20 cellular contexts compared by ENCODE assay signal in genomic region chr3:195761031-195761430, GRCh38. TPM values are rescaled to one million over a fixed set of nuclear protein-coding genes. Genes with fewer than 3 reads are reported as not detected.
A peak's percentile ranks its signal among the peaks of the same experiment; 100 is the strongest.
DNase-seq lines count a peak whose midpoint lies in the region; ATAC-seq, FAIRE-seq and TF ChIP-seq lines count a peak whose summit lies in the region.
"Had no signal": no experiment of that assay in that cellular context is flagged by ENCODE, and none has a peak within 500 bp of the region (broad histone marks: within the 10 kb centered on the region; RNA-seq: fewer than 3 reads in every experiment).

No MANE protein-coding gene starts in this region.

- no peaks in the 10 kb centered on the region for H3K9me3 ChIP-seq in gastroesophageal sphincter
- no peaks in the 10 kb centered on the region for H3K9me3 ChIP-seq in spleen
- H3K9me3 ChIP-seq: SK-N-SH had no signal

- CTCF ChIA-PET in activated CD4-positive, alpha-beta T cell treated with anti-CD3 and anti-CD28 coated beads, Interleukin-2, amount 10 ng/mL, durations not matched to agents 7 days and 5 days (lab: Charles Lee), result interaction anchor here (1.2 kb wide), 1 partner anchor 90 kb away, joined by 6 read pairs; no protein-coding TSS in a partner anchor

- POLR2A ChIA-PET in activated naive CD8-positive, alpha-beta T cell treated with anti-CD3 and anti-CD28 coated beads, Interleukin-2, amount 10 ng/mL, durations not matched to agents 7 days and 5 days (lab: Charles Lee), result no interaction called here
- POLR2A ChIA-PET in activated CD4-positive, alpha-beta T cell treated with anti-CD3 and anti-CD28 coated beads, Interleukin-2, amount 10 ng/mL, durations not matched to agents 7 days and 5 days (lab: Charles Lee), result no interaction called here

- H3K27ac Mint-ChIP-seq in activated naive CD8-positive, alpha-beta T cell treated with anti-CD3 and anti-CD28 coated beads, Interleukin-2, amount 10 ng/mL, durations not matched to agents 7 days and 5 days, result no peak overlapping the region
- no peak overlapping the region for H3K27ac Mint-ChIP-seq in activated naive CD8-positive, alpha-beta T cell treated with anti-CD3 and anti-CD28 coated beads for 36 hours
- H3K27ac Mint-ChIP-seq in activated CD4-positive, alpha-beta T cell treated with anti-CD3 and anti-CD28 coated beads, Interleukin-2, amount 10 ng/mL, durations not matched to agents 7 days and 5 days, result no peak overlapping the region
- H3K27ac Mint-ChIP-seq: CD14-positive monocyte had no signal

- TF ChIP-seq CTCF in D721Med (IDR thresholded peaks at IDR 0.05; ENCODE audit: insufficient read depth, missing control alignments) (no peak), gastroesophageal sphincter (IDR thresholded peaks at IDR 0.05) (no peak), spleen (IDR thresholded peaks at IDR 0.05 in 8 of 11, conservative IDR thresholded peaks at IDR 0.05 in 3 of 11) (no peak)

- peaks cover 29% of the 10 kb centered on the region for H3K27me3 Mint-ChIP-seq in activated naive CD8-positive, alpha-beta T cell treated with anti-CD3 and anti-CD28 coated beads, Interleukin-2, amount 10 ng/mL, durations not matched to agents 7 days and 5 days
- H3K27me3 Mint-ChIP-seq in activated naive CD8-positive, alpha-beta T cell treated with anti-CD3 and anti-CD28 coated beads for 36 hours, result peaks cover 62% of the 10 kb centered on the region
- peaks cover 39% of the 10 kb centered on the region for H3K27me3 Mint-ChIP-seq in activated CD4-positive, alpha-beta T cell treated with anti-CD3 and anti-CD28 coated beads, Interleukin-2, amount 10 ng/mL, durations not matched to agents 7 days and 5 days

- no peaks in the 10 kb centered on the region for H3K36me3 Mint-ChIP-seq in activated naive CD8-positive, alpha-beta T cell treated with anti-CD3 and anti-CD28 coated beads, Interleukin-2, amount 10 ng/mL, durations not matched to agents 7 days and 5 days
- no peaks in the 10 kb centered on the region for H3K36me3 Mint-ChIP-seq in activated naive CD8-positive, alpha-beta T cell treated with anti-CD3 and anti-CD28 coated beads for 36 hours
- no peaks in the 10 kb centered on the region for H3K36me3 Mint-ChIP-seq in activated CD4-positive, alpha-beta T cell treated with anti-CD3 and anti-CD28 coated beads, Interleukin-2, amount 10 ng/mL, durations not matched to agents 7 days and 5 days (ENCODE audit: low read depth)
- H3K36me3 Mint-ChIP-seq: CD14-positive monocyte had no signal

- peaks cover 79% of the 10 kb centered on the region for H3K27me3 ChIP-seq in gastroesophageal sphincter
- H3K27me3 ChIP-seq in spleen (replicated peaks in 1 of 7), result peaks cover 0 to 87% (median 23%) of the 10 kb centered on the region in 7 donors

- peaks cover 7% of the 10 kb centered on the region for H3K4me1 Mint-ChIP-seq in activated naive CD8-positive, alpha-beta T cell treated with anti-CD3 and anti-CD28 coated beads, Interleukin-2, amount 10 ng/mL, durations not matched to agents 7 days and 5 days
- H3K4me1 Mint-ChIP-seq in activated naive CD8-positive, alpha-beta T cell treated with anti-CD3 and anti-CD28 coated beads for 36 hours, result peaks cover 7% of the 10 kb centered on the region
- peaks cover 10% of the 10 kb centered on the region for H3K4me1 Mint-ChIP-seq in activated CD4-positive, alpha-beta T cell treated with anti-CD3 and anti-CD28 coated beads, Interleukin-2, amount 10 ng/mL, durations not matched to agents 7 days and 5 days
- H3K4me1 Mint-ChIP-seq: CD14-positive monocyte had no signal

- no peak overlapping the region for H3K4me3 Mint-ChIP-seq in activated naive CD8-positive, alpha-beta T cell treated with anti-CD3 and anti-CD28 coated beads, Interleukin-2, amount 10 ng/mL, durations not matched to agents 7 days and 5 days
- H3K4me3 Mint-ChIP-seq in activated naive CD8-positive, alpha-beta T cell treated with anti-CD3 and anti-CD28 coated beads for 36 hours, result no peak overlapping the region
- no peak overlapping the region for H3K4me3 Mint-ChIP-seq in activated CD4-positive, alpha-beta T cell treated with anti-CD3 and anti-CD28 coated beads, Interleukin-2, amount 10 ng/mL, durations not matched to agents 7 days and 5 days

- H3K4me1 ChIP-seq in gastroesophageal sphincter (peaks cover 0 to 36% (median 8%) of the 10 kb centered on the region in 3 donors), spleen (peaks cover 0 to 34% (median 20%) of the 10 kb centered on the region in 6 donors)

- ATAC-seq in activated naive CD8-positive, alpha-beta T cell treated with anti-CD3 and anti-CD28 coated beads, Interleukin-2, amount 10 ng/mL, durations not matched to agents 7 days and 5 days (ENCODE audit: low read depth), result no peak
- ATAC-seq in gastroesophageal sphincter, result peak; percentile 2
- no peak for ATAC-seq in GM21576 (IDR thresholded peaks at IDR 0.05; ENCODE audit: unreplicated experiment)
- ATAC-seq: GM12878, K562 had no signal

- no peaks in the 10 kb centered on the region for H3K9me3 Mint-ChIP-seq in activated naive CD8-positive, alpha-beta T cell treated with anti-CD3 and anti-CD28 coated beads, Interleukin-2, amount 10 ng/mL, durations not matched to agents 7 days and 5 days
- H3K9me3 Mint-ChIP-seq in activated naive CD8-positive, alpha-beta T cell treated with anti-CD3 and anti-CD28 coated beads for 36 hours, result no peaks in the 10 kb centered on the region
- no peaks in the 10 kb centered on the region for H3K9me3 Mint-ChIP-seq in activated CD4-positive, alpha-beta T cell treated with anti-CD3 and anti-CD28 coated beads, Interleukin-2, amount 10 ng/mL, durations not matched to agents 7 days and 5 days

- H3K4me3 ChIP-seq in gastroesophageal sphincter (no peak overlapping the region), spleen (no peak overlapping the region)
- H3K4me3 ChIP-seq: GM12878, K562 had no signal

- TF ChIP-seq POLR2A in gastroesophageal sphincter (IDR thresholded peaks at IDR 0.05), result no peak
- TF ChIP-seq POLR2A in spleen (IDR thresholded peaks at IDR 0.05), result no peak

- DNase-seq in activated naive CD8-positive, alpha-beta T cell treated with anti-CD3 and anti-CD28 coated beads, Interleukin-2, amount 10 ng/mL, durations not matched to agents 7 days and 5 days, result peak; percentile 24
- DNase-seq in activated naive CD8-positive, alpha-beta T cell treated with anti-CD3 and anti-CD28 coated beads for 36 hours, result no peak
- DNase-seq in D721Med (ENCODE audit: insufficient read length, low spot score), result peak; percentile 12
- peak; percentile 49 for DNase-seq in spleen
- DNase-seq in activated CD4-positive, alpha-beta T cell treated with anti-CD3 and anti-CD28 coated beads, Interleukin-2, amount 10 ng/mL, durations not matched to agents 7 days and 5 days, result no peak
- no peak for DNase-seq in hippocampal formation (lab: John Stamatoyannopoulos, UW)
- DNase-seq: DMS153, GF-D8, GOT3, NCI-H1694 treated with DMSO at 0.1 percent for 48 hours, NCI-H2107, SHP77 treated with DMSO at 0.1 percent for 48 hours had no signal

- H3K27ac ChIP-seq in gastroesophageal sphincter, result no peak overlapping the region
- no peak overlapping the region for H3K27ac ChIP-seq in spleen

- intact Hi-C loops in spleen (cut with DNase I; ENCODE audit: low total_unique reads), result no loop called here

- WGBS in gastroesophageal sphincter (ENCODE audit: low coverage in 1 of 2), 2 donors, result 66% methylated on average over 4 of the region's 9 CpGs; no CpG with 5 or more reads in 1 of the 2 donors
- WGBS in spleen, 5 donors, result 53 to 83% (median 81%) methylated on average over 2 to 9 of the region's 9 CpGs

- TF ChIP-seq EP300 in gastroesophageal sphincter (IDR thresholded peaks at IDR 0.05), result no peak

- no peak for FAIRE-seq in D721Med (lab: Jason Lieb, UNC)
- FAIRE-seq: GM12878, K562, RCC 7860 had no signal

- no peaks in the 10 kb centered on the region for H3K36me3 ChIP-seq in gastroesophageal sphincter
- H3K36me3 ChIP-seq in spleen, result no peaks in the 10 kb centered on the region

RNA-seq across cellular contexts. Expression of gene MUC20, which starts 40.3 kb away (rescaled TPM):
- total RNA-seq in activated naive CD8-positive, alpha-beta T cell treated with anti-CD3 and anti-CD28 coated beads, Interleukin-2, amount 10 ng/mL, durations not matched to agents 7 days and 5 days, result 1 to 10 TPM; 3.0 to 3.1 TPM
- under 1 TPM; 0.26 to 0.29 TPM for total RNA-seq in activated naive CD8-positive, alpha-beta T cell treated with anti-CD3 and anti-CD28 coated beads for 36 hours
- 1 to 10 TPM; 2.0 to 7.7 (median 4.8) TPM for total RNA-seq in gastroesophageal sphincter
- total RNA-seq in spleen, result 10 to 100 TPM in 1 of 7 donors, 1 to 10 TPM in 6; 1.8 to 13.6 (median 3.2) TPM
- 1 to 10 TPM in 2 of 3 donors, under 1 TPM in 1; 0.38 to 5.4 (median 3.3) TPM for polyA plus RNA-seq in spleen
- total RNA-seq in activated CD4-positive, alpha-beta T cell treated with anti-CD3 and anti-CD28 coated beads, Interleukin-2, amount 10 ng/mL, durations not matched to agents 7 days and 5 days, result 1 to 10 TPM; 1.2 to 1.4 TPM
- polyA plus RNA-seq: CD14-positive monocyte had no signal

RNA-seq across cellular contexts. Expression of gene MUC4, which starts 50.7 kb away (rescaled TPM):
- under 1 TPM in 1 of 2 experiments, not detected in 1; 0.06 TPM for total RNA-seq in activated naive CD8-positive, alpha-beta T cell treated with anti-CD3 and anti-CD28 coated beads, Interleukin-2, amount 10 ng/mL, durations not matched to agents 7 days and 5 days
- total RNA-seq in activated naive CD8-positive, alpha-beta T cell treated with anti-CD3 and anti-CD28 coated beads for 36 hours, result under 1 TPM; 0.08 to 0.14 TPM
- total RNA-seq in gastroesophageal sphincter, result 1 to 10 TPM in 1 of 4 donors, under 1 TPM in 2, not detected in 1; 0.19 to 3.0 (median 0.47) TPM
- not detected for total RNA-seq in spleen
- polyA plus RNA-seq in spleen, result under 1 TPM in 2 of 3 donors, not detected in 1; 0.02 to 0.03 TPM
- under 1 TPM; under 0.01 to 0.15 TPM for total RNA-seq in activated CD4-positive, alpha-beta T cell treated with anti-CD3 and anti-CD28 coated beads, Interleukin-2, amount 10 ng/mL, durations not matched to agents 7 days and 5 days
- total RNA-seq: A673 had no signal
- polyA plus RNA-seq: CD14-positive monocyte had no signal

Comparison
In these comparisons a context has a peak if more than half of its experiments do, and no peak if none do; other contexts are left out.
1. DNase-seq: peak in activated naive CD8-positive, alpha-beta T cell treated with anti-CD3 and anti-CD28 coated beads, Interleukin-2, amount 10 ng/mL, durations not matched to agents 7 days and 5 days (single experiment), D721Med (single experiment) and spleen (single experiment); none in activated naive CD8-positive, alpha-beta T cell treated with anti-CD3 and anti-CD28 coated beads for 36 hours (single experiment), activated CD4-positive, alpha-beta T cell treated with anti-CD3 and anti-CD28 coated beads, Interleukin-2, amount 10 ng/mL, durations not matched to agents 7 days and 5 days (single experiment) and hippocampal formation (0 of 2).